ENCODE assay signal across 15 cellular contexts in genomic region chr1:182633657-182634281, GRCh38. TPM values are rescaled to one million over a fixed set of nuclear protein-coding genes. Genes with fewer than 3 reads are reported as not detected.
DNase-seq lines count a peak whose midpoint lies in the region; ATAC-seq and TF ChIP-seq lines count a peak whose summit lies in the region.
"Had no signal": no experiment of that assay in that cellular context is flagged by ENCODE, and none has a peak within 500 bp of the region (broad histone marks: within the 10 kb centered on the region; RNA-seq: fewer than 3 reads in every experiment).

No MANE protein-coding gene starts in this region.

- no peaks in the 10 kb centered on the region for H3K9me3 ChIP-seq in DOHH2 (ENCODE audit: control insufficient read depth, insufficient read depth, low read length)
- H3K9me3 ChIP-seq in right cardiac atrium (ENCODE audit: control insufficient read depth, low read length), result no peaks in the 10 kb centered on the region
- H3K9me3 ChIP-seq: Caco-2, esophagus muscularis mucosa had no signal

- H2BK5ac ChIP-seq in mesendoderm (ENCODE audit: low read length), result no peak overlapping the region

- no peak overlapping the region for H4K5ac ChIP-seq in mesendoderm (ENCODE audit: low read length)

- peak overlapping the region; percentile 6 for H3K56ac ChIP-seq in mesendoderm (ENCODE audit: low read length)

- H3K4me1 ChIP-seq in DOHH2 (ENCODE audit: control insufficient read depth, low read length) (peaks cover 73% of the 10 kb centered on the region), mesendoderm (ENCODE audit: control insufficient read depth, low read depth, low read length) (peaks cover 5% of the 10 kb centered on the region), right cardiac atrium (ENCODE audit: control insufficient read depth, insufficient read depth, low read length) (peaks cover 3% of the 10 kb centered on the region)

- H3K9me2 ChIP-seq in DOHH2 (replicated peaks; ENCODE audit: control insufficient read depth, low read length), result no peaks in the 10 kb centered on the region

- H3K27ac ChIP-seq in DOHH2 (ENCODE audit: low read depth, low read length) (peak overlapping the region; percentile 39), mesendoderm (ENCODE audit: low read depth, low read length) (no peak overlapping the region), caudate nucleus (ENCODE audit: low read depth, low read length) (no peak overlapping the region), right cardiac atrium (ENCODE audit: low read length) (no peak overlapping the region)
- H3K27ac ChIP-seq: brain microvascular endothelial cell, esophagus muscularis mucosa, KMS-11 had no signal

- H3K18ac ChIP-seq in mesendoderm (ENCODE audit: low read length), result no peak overlapping the region

- H3K36me3 ChIP-seq in DOHH2 (ENCODE audit: control insufficient read depth, low read length) (no peaks in the 10 kb centered on the region), mesendoderm (ENCODE audit: control insufficient read depth, insufficient read depth, low read length) (no peaks in the 10 kb centered on the region)
- H3K36me3 ChIP-seq: brain microvascular endothelial cell, esophagus muscularis mucosa had no signal

- no peak overlapping the region for H3K4ac ChIP-seq in mesendoderm (ENCODE audit: low read depth, low read length)

- no peak for TF ChIP-seq CTCF in DOHH2 (IDR thresholded peaks at IDR 0.05; ENCODE audit: low read depth, low read length, poor library complexity, severe bottlenecking)

- no peaks in the 10 kb centered on the region for H3K79me1 ChIP-seq in mesendoderm (ENCODE audit: low read length)

- DNase-seq in NCI-H1694 (lab: John Stamatoyannopoulos, UW) (peak; percentile 98), RPMI7951 (ENCODE audit: low read depth) (peak; percentile 56), mesendoderm (peak; percentile 28), KG1 (lab: John Stamatoyannopoulos, UW) (no peak), caudate nucleus (lab: John Stamatoyannopoulos, UW) (no peak), right cardiac atrium (no peak)
- DNase-seq: activated T-cell treated with anti-CD3 and anti-CD28 coated beads, Interleukin-2, amount 50 U/mL, for 72 hours; brain microvascular endothelial cell; Caco-2; kidney had no signal

- ATAC-seq in GM18909 (IDR thresholded peaks at IDR 0.05; ENCODE audit: poor library complexity, unreplicated experiment) (no peak), right cardiac atrium (no peak)
- ATAC-seq: activated T-cell treated with anti-CD3 and anti-CD28 coated beads, Interleukin-2, amount 50 U/mL, for 72 hours had no signal

- no CpG with 5 or more reads among the region's 11 CpGs for WGBS in mesendoderm (ENCODE audit: extremely low coverage, insufficient coverage, low lambda C conversion rate)
- WGBS in right cardiac atrium, result 76% methylated on average over 11 of the region's 11 CpGs

- intact Hi-C loops in right cardiac atrium (cut with DNase I), result no loop called here

- H4K8ac ChIP-seq in mesendoderm (ENCODE audit: low read depth, low read length), result no peak overlapping the region

- H2BK120ac ChIP-seq in mesendoderm (ENCODE audit: low read depth, low read length), result no peak overlapping the region

- H3F3A ChIP-seq in DOHH2 (ENCODE audit: control insufficient read depth, insufficient read depth), result peaks cover 5% of the 10 kb centered on the region; the same call in 1 of the 2 replicates

- no peaks in the 10 kb centered on the region for H4K20me1 ChIP-seq in DOHH2 (ENCODE audit: control insufficient read depth, insufficient read depth, low read depth, low read length)

- no peak overlapping the region for H2BK15ac ChIP-seq in mesendoderm (replicated peaks; ENCODE audit: low read depth)

- H3K23ac ChIP-seq in mesendoderm (ENCODE audit: low read length), result no peak overlapping the region

- H2AK5ac ChIP-seq in mesendoderm (ENCODE audit: low read length), result no peak overlapping the region

- peak overlapping the region; percentile 15 for H3K4me3 ChIP-seq in DOHH2 (ENCODE audit: low read length)
- H3K4me3 ChIP-seq in mesendoderm (ENCODE audit: low read length), result no peak overlapping the region
- H3K4me3 ChIP-seq in right cardiac atrium (ENCODE audit: low read length), result no peak overlapping the region
- H3K4me3 ChIP-seq: esophagus muscularis mucosa had no signal

- H3K79me2 ChIP-seq in DOHH2 (ENCODE audit: control insufficient read depth, low read length), result no peaks in the 10 kb centered on the region
- H3K79me2 ChIP-seq in mesendoderm (ENCODE audit: control insufficient read depth, insufficient read depth, low read length), result no peaks in the 10 kb centered on the region

- H3K27me3 ChIP-seq in DOHH2 (ENCODE audit: control insufficient read depth, low read length), result no peaks in the 10 kb centered on the region
- H3K27me3 ChIP-seq in mesendoderm (ENCODE audit: insufficient read depth, low read length, poor library complexity), result no peaks in the 10 kb centered on the region
- H3K27me3 ChIP-seq in right cardiac atrium (ENCODE audit: control insufficient read depth, insufficient read depth), result no peaks in the 10 kb centered on the region
- H3K27me3 ChIP-seq: brain microvascular endothelial cell had no signal

- H3K4me2 ChIP-seq in DOHH2 (ENCODE audit: low read length), result peak overlapping the region; percentile 33
- no peak overlapping the region for H3K4me2 ChIP-seq in mesendoderm (ENCODE audit: low read length)
- H3K4me2 ChIP-seq: KMS-11 had no signal

- H3K9ac ChIP-seq in mesendoderm (ENCODE audit: low read length), result no peak overlapping the region
- H3K9ac ChIP-seq: KMS-11 had no signal

RNA-seq across cellular contexts. Expression of gene RGS16, which starts 29.6 kb away (rescaled TPM):
- total RNA-seq in RPMI7951 (2014; rRNA removed; shearing (Covaris generic)), result 4.1 and 4.6 TPM in 2 replicates
- polyA plus RNA-seq in mesendoderm (2013, experiment 1 of 2), result 44.1 TPM
- polyA plus RNA-seq in mesendoderm (2013, experiment 2 of 2), result 42.9 TPM
- 1 to 10 TPM in 1 of 4 donors, under 1 TPM in 3; 0.47 to 1.3 (median 0.72) TPM for total RNA-seq in right cardiac atrium
- polyA plus RNA-seq in right cardiac atrium, result 2.1 TPM

RNA-seq across cellular contexts. Expression of gene RNASEL, which starts 44.7 kb away (rescaled TPM):
- 5.9 and 6.4 TPM in 2 replicates for total RNA-seq in RPMI7951 (2014; rRNA removed; shearing (Covaris generic))
- 0.62 TPM for polyA plus RNA-seq in mesendoderm (2013, experiment 1 of 2)
- 0.64 TPM for polyA plus RNA-seq in mesendoderm (2013, experiment 2 of 2)
- 1 to 10 TPM; 3.7 to 5.7 (median 5.4) TPM for total RNA-seq in right cardiac atrium
- polyA plus RNA-seq in right cardiac atrium, result 2.5 TPM

RNA-seq across cellular contexts. Expression of gene RGS8, which starts 50.6 kb away (rescaled TPM):
- under 0.01 and 0.10 TPM in 2 replicates for total RNA-seq in RPMI7951 (2014; rRNA removed; shearing (Covaris generic))
- 1.3 TPM for polyA plus RNA-seq in mesendoderm (2013, experiment 1 of 2)
- polyA plus RNA-seq in mesendoderm (2013, experiment 2 of 2), result 1.0 TPM
- under 1 TPM in 1 of 4 donors, not detected in 3; 0.33 TPM for total RNA-seq in right cardiac atrium
- 0.02 TPM for polyA plus RNA-seq in right cardiac atrium
- total RNA-seq: Caco-2, kidney, osteoblast had no signal

Comparison
In these comparisons a context has a peak if more than half of its experiments do, and no peak if none do; other contexts are left out.
1. DNase-seq: peak in NCI-H1694 (single experiment), RPMI7951 (single experiment) and mesendoderm (single experiment); none in KG1 (single experiment), caudate nucleus (0 of 61) and right cardiac atrium (0 of 3).